In the genomic region with DNA sequence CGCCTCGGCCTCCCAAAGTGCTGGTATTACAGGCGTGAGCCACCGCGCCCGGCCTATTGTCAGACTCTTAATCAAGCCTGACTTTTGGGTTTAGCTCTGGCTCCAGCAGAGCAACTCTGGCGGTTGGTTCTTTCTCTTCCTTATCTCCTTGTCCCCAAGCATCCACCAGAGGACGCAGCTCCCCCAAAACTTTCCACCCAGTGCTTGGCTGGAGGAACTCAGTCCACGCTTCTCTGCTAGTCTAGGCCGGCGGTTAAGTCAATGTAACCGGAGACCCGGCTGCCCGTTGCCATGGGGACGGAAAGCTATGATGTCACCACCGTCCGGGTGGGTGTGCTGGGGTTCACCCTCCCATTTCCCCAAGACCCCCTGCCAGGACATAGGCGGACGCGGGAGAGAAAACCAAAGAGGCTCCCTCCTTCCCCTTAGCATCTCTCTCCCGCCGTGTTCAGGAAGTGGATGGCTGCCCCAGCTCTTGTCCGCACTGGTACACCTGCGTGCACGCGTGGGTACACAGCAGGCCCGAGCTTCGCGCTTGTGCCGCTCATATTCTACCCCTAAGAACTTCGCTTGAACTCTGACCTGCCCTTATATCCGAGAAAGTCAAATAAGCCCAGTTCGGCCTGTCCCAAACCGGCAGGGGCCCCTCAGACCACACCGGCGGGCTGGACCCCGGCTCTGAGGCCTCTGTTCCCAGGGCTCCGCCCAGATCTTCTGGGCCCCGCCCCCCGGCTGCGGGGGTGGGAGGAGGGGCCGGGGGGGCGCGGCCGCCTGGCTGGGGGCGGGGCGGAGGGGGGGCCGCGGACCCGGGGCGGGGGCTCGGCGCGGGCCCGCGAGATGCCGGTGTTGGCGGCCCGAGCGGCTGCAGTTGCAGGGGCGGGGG, we compare ENCODE assay signal across 8 cellular contexts. TPM values are rescaled to one million over a fixed set of nuclear protein-coding genes. Genes with fewer than 3 reads are reported as not detected.
DNase-seq lines count a peak whose midpoint lies in the region; ATAC-seq and TF ChIP-seq lines count a peak whose summit lies in the region.

A gene with protein sequence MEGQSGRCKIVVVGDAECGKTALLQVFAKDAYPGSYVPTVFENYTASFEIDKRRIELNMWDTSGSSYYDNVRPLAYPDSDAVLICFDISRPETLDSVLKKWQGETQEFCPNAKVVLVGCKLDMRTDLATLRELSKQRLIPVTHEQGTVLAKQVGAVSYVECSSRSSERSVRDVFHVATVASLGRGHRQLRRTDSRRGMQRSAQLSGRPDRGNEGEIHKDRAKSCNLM (plus strand): TSS at position 825 of the 883 bp plus-strand sequence. CDS start 117 bp downstream, outside the sequence.

- H3K4me2 ChIP-seq in smooth muscle cell, result peak within 1 kb of the TSS; percentile 98

- TF ChIP-seq CTCF in HFF-Myc (IDR thresholded peaks at IDR 0.05; ENCODE audit: low read depth, low read length, missing control alignments) (peak; percentile 89), smooth muscle cell (IDR thresholded peaks at IDR 0.05; ENCODE audit: borderline replicate concordance, insufficient read depth, poor library complexity, severe bottlenecking) (peak; percentile 55)

- H3K9me3 Mint-ChIP-seq in CD8-positive, alpha-beta memory T cell, result no peaks in the 10 kb centered on the region
- H3K9me3 Mint-ChIP-seq in central memory CD8-positive, alpha-beta T cell, result no peaks in the 10 kb centered on the region

- H3K27ac ChIP-seq in CD8-positive, alpha-beta memory T cell (ENCODE audit: low read depth, low read length), result peak within 1 kb of the TSS; percentile 84
- peak within 1 kb of the TSS; percentile 67 for H3K27ac ChIP-seq in smooth muscle cell (ENCODE audit: low read depth)

- peak within 1 kb of the TSS; percentile 87 to 97 (median 92) for H3K4me3 Mint-ChIP-seq in CD8-positive, alpha-beta memory T cell
- H3K4me3 Mint-ChIP-seq in central memory CD8-positive, alpha-beta T cell, result peak within 1 kb of the TSS; percentile 93

- H2AFZ ChIP-seq in smooth muscle cell (ENCODE audit: low read depth), result peak within 1 kb of the TSS; percentile 92

- peaks cover 0 to 1% of the 10 kb centered on the region in 2 donors for H3K27me3 Mint-ChIP-seq in CD8-positive, alpha-beta memory T cell
- no peaks in the 10 kb centered on the region for H3K27me3 Mint-ChIP-seq in central memory CD8-positive, alpha-beta T cell

- 1% methylated on average over 44 of the region's 61 CpGs for WGBS in smooth muscle cell (ENCODE audit: low lambda C conversion rate)

- no peaks in the 10 kb centered on the region for H3K36me3 ChIP-seq in CD8-positive, alpha-beta memory T cell (ENCODE audit: insufficient read depth, low read length)
- no peaks in the 10 kb centered on the region for H3K36me3 ChIP-seq in smooth muscle cell (ENCODE audit: low read depth)

- peaks cover 8% of the 10 kb centered on the region for H3F3A ChIP-seq in smooth muscle cell (ENCODE audit: low read depth)

- peaks cover 21% of the 10 kb centered on the region for H3K79me2 ChIP-seq in smooth muscle cell (ENCODE audit: low read depth)

- peak within 1 kb of the TSS; percentile 97 for H3K4me3 ChIP-seq in CD8-positive, alpha-beta memory T cell (ENCODE audit: low read length)
- H3K4me3 ChIP-seq in HFF-Myc (replicated peaks; ENCODE audit: low read depth, low read length) (peak within 1 kb of the TSS; percentile 62), smooth muscle cell (peak within 1 kb of the TSS; percentile 67)

- POLR2A ChIA-PET in CD8-positive, alpha-beta memory T cell (lab: Charles Lee), result interaction anchor here (0.7 to 2.9 kb wide), 5 partner anchors 18 to 336 kb away, joined by 3 to 23 read pairs (median 3); a partner anchor contains a TSS

- CTCF ChIA-PET in CD8-positive, alpha-beta memory T cell (lab: Charles Lee), result interaction anchor here (0.9 to 2.1 kb wide), 7 partner anchors 9 to 459 kb away, joined by 3 to 16 read pairs (median 5); a partner anchor contains a TSS

- H3K4me1 Mint-ChIP-seq in CD8-positive, alpha-beta memory T cell, result peaks cover 14 to 34% (median 27%) of the 10 kb centered on the region in 3 donors
- H3K4me1 Mint-ChIP-seq in central memory CD8-positive, alpha-beta T cell, result peaks cover 31% of the 10 kb centered on the region

- H3K27me3 ChIP-seq in CD8-positive, alpha-beta memory T cell (ENCODE audit: insufficient read depth, low read length, poor library complexity, severe bottlenecking), result no peaks in the 10 kb centered on the region
- H3K27me3 ChIP-seq in smooth muscle cell (ENCODE audit: low read depth), result no peaks in the 10 kb centered on the region

- ATAC-seq in central memory CD8-positive, alpha-beta T cell (replicated peaks; ENCODE audit: extremely low read depth, poor library complexity, severe bottlenecking), result peak; percentile 61
- no peak for ATAC-seq in HG03097 (IDR thresholded peaks at IDR 0.05; ENCODE audit: low FRiP score, unreplicated experiment)

- H3K36me3 Mint-ChIP-seq in CD8-positive, alpha-beta memory T cell, result peaks cover 0 to 3% (median 0%) of the 10 kb centered on the region in 3 donors
- peaks cover 13% of the 10 kb centered on the region for H3K36me3 Mint-ChIP-seq in central memory CD8-positive, alpha-beta T cell (ENCODE audit: insufficient read depth)

- H3K9ac ChIP-seq in smooth muscle cell (ENCODE audit: low read depth), result peak within 1 kb of the TSS; percentile 82

- H3K27ac Mint-ChIP-seq in CD8-positive, alpha-beta memory T cell, result peak within 1 kb of the TSS; percentile 78 to 96 (median 94)
- H3K27ac Mint-ChIP-seq in central memory CD8-positive, alpha-beta T cell (ENCODE audit: low read depth), result peak within 1 kb of the TSS; percentile 94

- no peaks in the 10 kb centered on the region for H3K9me3 ChIP-seq in CD8-positive, alpha-beta memory T cell (ENCODE audit: low read length)
- H3K9me3 ChIP-seq in smooth muscle cell (replicated peaks; ENCODE audit: low read depth), result no peaks in the 10 kb centered on the region

- DNase-seq in CD8-positive, alpha-beta memory T cell, result peak; percentile 67 to 94 (median 77)
- DNase-seq in HFF-Myc (ENCODE audit: extremely low read depth, low read depth), result peak; percentile 95
- peak; percentile 84 for DNase-seq in NCI-H345 treated with DMSO at 0.1 percent for 48 hours (lab: John Stamatoyannopoulos, UW; ENCODE audit: unreplicated experiment)
- peak; percentile 68 for DNase-seq in activated CD4-positive, CD25-positive, alpha-beta regulatory T cell treated with anti-CD3 and anti-CD28 coated beads, Interleukin-2, amount 50 U/mL, for 72 hours
- DNase-seq in central memory CD8-positive, alpha-beta T cell (ENCODE audit: low spot score in 2 of 2), result peak; percentile 64 to 66
- DNase-seq in iris pigment epithelial cell (ENCODE audit: low read depth), result peak; percentile 97
- peak; percentile 78 for DNase-seq in smooth muscle cell (lab: John Stamatoyannopoulos, UW; ENCODE audit: unreplicated experiment)

- peaks cover 9% of the 10 kb centered on the region for H4K20me1 ChIP-seq in smooth muscle cell (ENCODE audit: low read depth)

- H3K4me1 ChIP-seq in CD8-positive, alpha-beta memory T cell (ENCODE audit: insufficient read depth, low read length), result peaks cover 22% of the 10 kb centered on the region
- peaks cover 6% of the 10 kb centered on the region for H3K4me1 ChIP-seq in smooth muscle cell (ENCODE audit: low read depth)

RNA-seq across cellular contexts. Expression of the gene that starts here (rescaled TPM):
- total RNA-seq in CD8-positive, alpha-beta memory T cell, result under 1 TPM; 0.04 to 0.22 TPM
- polyA plus RNA-seq in CD8-positive, alpha-beta memory T cell, result not detected
- total RNA-seq in smooth muscle cell, result 0.27 and 0.81 TPM in 2 replicates
- polyA plus RNA-seq in smooth muscle cell, result 1.1 and 1.7 TPM in 2 replicates

Comparison
In these comparisons a context has a peak if more than half of its experiments do, and no peak if none do; other contexts are left out.
1. Peak in DNase-seq, H3K4me3 ChIP-seq and H3K27ac ChIP-seq in CD8-positive, alpha-beta memory T cell; RNA of the gene not detected or under 1 TPM.